In genomic region chr11:46121328-46121723, GRCh38 we compare ENCODE assay signal across 8 cellular contexts. TPM values are rescaled to one million over a fixed set of nuclear protein-coding genes. Genes with fewer than 3 reads are reported as not detected.
DNase-seq lines count a peak whose midpoint lies in the region; ATAC-seq and TF ChIP-seq lines count a peak whose summit lies in the region.

TSS of gene PHF21A (minus strand) at chr11:46121454. CDS start at chr11:46084219, 37,235 bp downstream.

- H3K27ac ChIP-seq in fibroblast of lung (ENCODE audit: insufficient read depth, low read length), result peak within 1 kb of the TSS; percentile 30

- peaks cover 29 to 32% of the 10 kb centered on the region in 2 donors for H3K4me1 Mint-ChIP-seq in natural killer cell
- H3K4me1 Mint-ChIP-seq in stimulated activated naive CD8-positive, alpha-beta T cell treated with anti-CD3 and anti-CD28 coated beads, Interleukin-15, Interleukin-2, amounts not matched to agents 100 ng/mL and 50 ng/mL, for 24 hours (ENCODE audit: low read depth), result peaks cover 48% of the 10 kb centered on the region

- H2AFZ ChIP-seq in fibroblast of lung (ENCODE audit: low read length), result peak within 1 kb of the TSS; percentile 75

- peak within 1 kb of the TSS; percentile 97 to 99 for H3K27ac Mint-ChIP-seq in natural killer cell
- peak within 1 kb of the TSS; percentile 91 for H3K27ac Mint-ChIP-seq in stimulated activated naive CD8-positive, alpha-beta T cell treated with anti-CD3 and anti-CD28 coated beads, Interleukin-15, Interleukin-2, amounts not matched to agents 100 ng/mL and 50 ng/mL, for 24 hours

- intact Hi-C loops in natural killer cell (cut with micrococcal nuclease), result loop anchor here (5.0 to 10.0 kb wide), 4 partner anchors 157 to 274 kb away; partner anchors contain the start of genes CRY2, DGKZ and PEX16

- peak within 1 kb of the TSS; percentile 93 for H3K4me3 Mint-ChIP-seq in natural killer cell
- H3K4me3 Mint-ChIP-seq in stimulated activated naive CD8-positive, alpha-beta T cell treated with anti-CD3 and anti-CD28 coated beads, Interleukin-15, Interleukin-2, amounts not matched to agents 100 ng/mL and 50 ng/mL, for 24 hours, result peak within 1 kb of the TSS; percentile 90

- no peaks in the 10 kb centered on the region for H3K27me3 Mint-ChIP-seq in natural killer cell (ENCODE audit: low read depth in 2 of 2)
- no peaks in the 10 kb centered on the region for H3K27me3 Mint-ChIP-seq in stimulated activated naive CD8-positive, alpha-beta T cell treated with anti-CD3 and anti-CD28 coated beads, Interleukin-15, Interleukin-2, amounts not matched to agents 100 ng/mL and 50 ng/mL, for 24 hours

- H3K36me3 Mint-ChIP-seq in natural killer cell, result no peaks in the 10 kb centered on the region
- H3K36me3 Mint-ChIP-seq in stimulated activated naive CD8-positive, alpha-beta T cell treated with anti-CD3 and anti-CD28 coated beads, Interleukin-15, Interleukin-2, amounts not matched to agents 100 ng/mL and 50 ng/mL, for 24 hours (ENCODE audit: low read depth), result no peaks in the 10 kb centered on the region

- DNase-seq in DMS153 (lab: John Stamatoyannopoulos, UW), result peak; percentile 84
- peak; percentile 90 for DNase-seq in Jurkat, Clone E6-1 (ENCODE audit: low read depth, low spot score)
- DNase-seq in RKO (ENCODE audit: low spot score), result peak; percentile 89
- peak; percentile 81 for DNase-seq in activated T-helper 1 cell treated with Interleukin-2 at 50 U/mL for 16 hours (ENCODE audit: low read depth)
- peak; percentile 96 for DNase-seq in fibroblast of lung (ENCODE audit: low read depth in 2 of 2)
- DNase-seq in natural killer cell, result peak; percentile 85

- peak within 1 kb of the TSS; percentile 75 for H3K4me3 ChIP-seq in Jurkat, Clone E6-1 (ENCODE audit: low read length)
- H3K4me3 ChIP-seq in fibroblast of lung (replicated peaks in 1 of 4; ENCODE audit: control extremely low read depth in 1 of 4, insufficient read depth in 1 of 4, low read depth in 3 of 4, low read length in 4 of 4), result peak within 1 kb of the TSS; percentile 53 to 80 (median 66)

- peak within 1 kb of the TSS; percentile 17 for H3K9ac ChIP-seq in fibroblast of lung (ENCODE audit: insufficient read depth, low read length)

- H3K36me3 ChIP-seq in fibroblast of lung (ENCODE audit: control insufficient read depth, insufficient read depth, low read length), result no peaks in the 10 kb centered on the region

- H3K79me2 ChIP-seq in fibroblast of lung (ENCODE audit: control insufficient read depth, insufficient read depth, low read length), result peaks cover 29% of the 10 kb centered on the region

- H3K4me2 ChIP-seq in fibroblast of lung (ENCODE audit: extremely low read depth, insufficient read depth, low read length), result peak within 1 kb of the TSS; percentile 80

- no peaks in the 10 kb centered on the region for H3K9me3 Mint-ChIP-seq in natural killer cell
- no peaks in the 10 kb centered on the region for H3K9me3 Mint-ChIP-seq in stimulated activated naive CD8-positive, alpha-beta T cell treated with anti-CD3 and anti-CD28 coated beads, Interleukin-15, Interleukin-2, amounts not matched to agents 100 ng/mL and 50 ng/mL, for 24 hours

- H4K20me1 ChIP-seq in fibroblast of lung (ENCODE audit: control insufficient read depth, extremely low read depth, insufficient read depth, low read length), result no peaks in the 10 kb centered on the region

- no peaks in the 10 kb centered on the region for H3K9me3 ChIP-seq in fibroblast of lung (ENCODE audit: control insufficient read depth, insufficient read depth, low read depth, low read length)

- no peaks in the 10 kb centered on the region for H3K27me3 ChIP-seq in fibroblast of lung (ENCODE audit: control insufficient read depth, insufficient read depth, low read length)

- peak; percentile 46 for ATAC-seq in GM21529 (IDR thresholded peaks at IDR 0.05; ENCODE audit: unreplicated experiment)
- ATAC-seq in natural killer cell, result peak; percentile 65 to 86 (median 70)

- peaks cover 2% of the 10 kb centered on the region for H3K4me1 ChIP-seq in fibroblast of lung (ENCODE audit: control insufficient read depth, extremely low read depth, insufficient read depth, low read length)

- TF ChIP-seq CTCF in fibroblast of lung (conservative IDR thresholded peaks at IDR 0.05 in 1 of 2, IDR thresholded peaks at IDR 0.05 in 1 of 2; ENCODE audit: low read depth in 1 of 2, low read length in 2 of 2), result no peak
- TF ChIP-seq CTCF in natural killer cell (IDR thresholded peaks at IDR 0.05), result no peak

RNA-seq across cellular contexts. Expression of gene PHF21A, which starts in this region (rescaled TPM):
- 17.8 TPM for polyA plus RNA-seq in Jurkat, Clone E6-1 (2012; ENCODE audit: insufficient read depth, insufficient read length)
- total RNA-seq in fibroblast of lung (13.6 and 21.0 TPM in 2 replicates), natural killer cell (100 to 1,000 TPM; 138 to 147 (median 139) TPM)
- 17.0 and 18.5 TPM in 2 replicates for polyA plus RNA-seq in fibroblast of lung
- 13.6 and 20.4 TPM in 2 replicates for polyA plus RNA-seq in fibroblast of lung (2012)
- 18.7 and 27.1 TPM in 2 replicates for polyA minus RNA-seq in fibroblast of lung (ENCODE audit: low replicate concordance)

Comparison
In these comparisons a context has a peak if more than half of its experiments do, and no peak if none do; other contexts are left out.
1. Peak in every context shown above with its lines: DNase-seq, ATAC-seq, H3K4me3 ChIP-seq and H3K27ac ChIP-seq.